ENCODE assay signal across 1 cellular context in genomic region chr1:3852091-3852490, GRCh38.
TF ChIP-seq lines count a peak whose summit lies in the region.

No MANE protein-coding gene starts in this region.

TF ChIP-seq in SK-N-SH, 30 proteins besides CTCF, POLR2A, EP300 and RAD21 (continued from another document):
- TF ChIP-seq REST (IDR thresholded peaks at IDR 0.05; ENCODE audit: low read depth, low read length) (no peak), TAF1 (IDR thresholded peaks at IDR 0.05; ENCODE audit: borderline replicate concordance, low read depth, low read length) (no peak), SMC3 (IDR thresholded peaks at IDR 0.05; ENCODE audit: low read depth, low read length) (no peak), CHD2 (IDR thresholded peaks at IDR 0.05; ENCODE audit: low read length, partially characterized antibody) (no peak), GABPA (IDR thresholded peaks at IDR 0.05; ENCODE audit: low read depth) (no peak), RCOR1 (IDR thresholded peaks at IDR 0.05; ENCODE audit: low read length) (no peak), SIN3A (IDR thresholded peaks at IDR 0.05; ENCODE audit: borderline replicate concordance, low read depth, low read length) (no peak), GATA2 (CRISPR knock-in tag; IDR thresholded peaks at IDR 0.05) (no peak), MXI1 (IDR thresholded peaks at IDR 0.05; ENCODE audit: low read depth, low read length) (no peak), IRF3 (IDR thresholded peaks at IDR 0.05; ENCODE audit: low read depth, low read length) (no peak), ZBTB33 (IDR thresholded peaks at IDR 0.05; ENCODE audit: borderline replicate concordance, low read depth) (no peak)
